ENCODE assay signal across 23 cellular contexts in the genomic region with DNA sequence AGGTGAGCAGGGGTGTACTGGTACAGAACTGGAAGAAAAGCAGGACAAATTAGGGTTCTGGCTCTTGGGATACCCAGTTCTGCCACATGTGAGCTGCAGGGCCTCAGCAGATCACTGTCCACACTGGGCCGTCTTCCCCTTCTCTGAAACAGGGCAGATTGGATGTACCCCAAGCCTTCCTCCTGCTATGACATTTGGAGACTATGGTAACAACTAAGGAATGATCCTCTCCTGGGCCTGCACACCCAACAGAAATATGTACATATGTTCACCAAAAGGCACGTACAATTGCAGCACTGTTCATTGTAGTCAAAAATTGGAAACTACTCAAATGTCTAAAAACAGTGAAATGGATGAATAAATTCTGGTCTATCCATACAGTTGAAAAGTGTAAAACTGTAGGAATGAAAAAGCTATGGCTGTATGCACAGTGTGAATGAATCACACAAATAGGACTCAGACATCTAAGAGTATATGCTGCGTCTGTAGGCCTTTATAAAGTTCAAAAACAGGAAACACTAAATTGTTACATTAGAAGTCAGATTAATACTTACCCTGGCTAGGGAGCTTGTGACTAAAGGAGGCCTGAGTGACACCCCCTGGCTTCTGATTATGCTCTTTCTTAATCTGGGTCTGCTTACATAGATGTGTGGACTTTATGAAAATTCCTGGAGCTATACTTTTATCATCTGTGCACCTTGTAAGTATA.
"Had no signal": no experiment of that assay in that cellular context is flagged by ENCODE, and none has a peak within 500 bp of the region (broad histone marks: within the 10 kb centered on the region; RNA-seq: fewer than 3 reads in every experiment).

No MANE protein-coding gene starts in this region.

- ATAC-seq: gastroesophageal sphincter, heart right ventricle, left cardiac atrium, lower lobe of right lung, right lobe of liver had no signal

- H3K27ac Mint-ChIP-seq: activated naive CD4-positive, alpha-beta T cell treated with anti-CD3 and anti-CD28 coated beads for 36 hours had no signal

- H3K4me3 ChIP-seq: gastroesophageal sphincter, heart right ventricle, lower lobe of right lung, ovary, right lobe of liver, smooth muscle cell, tibial nerve had no signal

- H3K4me1 ChIP-seq: right lobe of liver had no signal

- DNase-seq: activated CD8-positive, alpha-beta memory T cell treated with anti-CD3 and anti-CD28 coated beads for 24 hours; activated naive CD4-positive, alpha-beta T cell treated with anti-CD3 and anti-CD28 coated beads for 36 hours; amniotic stem cell; cortex of kidney; effector CD8-positive, alpha-beta T cell; heart right ventricle; left cardiac atrium; lower lobe of right lung; ovary; right lobe of liver; stimulated activated CD4-positive, alpha-beta T cell treated with anti-CD3 and anti-CD28 coated beads, Interleukin-4, amount 100 ng/mL, for 4 hours; stimulated activated CD8-positive, alpha-beta memory T cell treated with anti-CD3 and anti-CD28 coated beads, Interleukin-4, amount 100 ng/mL, for 48 hours; stimulated activated naive CD4-positive, alpha-beta T cell treated with Interleukin-2 at 50 U/mL for 16 hours; substantia nigra; SW 1271; T-helper 9 cell had no signal

- H3K36me3 Mint-ChIP-seq: brain had no signal

- H3K27me3 ChIP-seq: gastroesophageal sphincter, heart right ventricle, ovary, right lobe of liver, tibial nerve had no signal

- H3K9me3 Mint-ChIP-seq: activated naive CD4-positive, alpha-beta T cell treated with anti-CD3 and anti-CD28 coated beads for 36 hours; brain; central memory CD8-positive, alpha-beta T cell; neural crest cell had no signal

- H3K36me3 ChIP-seq: gastroesophageal sphincter, heart right ventricle, lower lobe of right lung, ovary, right lobe of liver, tibial nerve had no signal

- H3K27me3 Mint-ChIP-seq: central memory CD8-positive, alpha-beta T cell had no signal

- H3K9me3 ChIP-seq: gastroesophageal sphincter, heart right ventricle, lower lobe of right lung, ovary, right lobe of liver, tibial nerve had no signal

- H3K27ac ChIP-seq: epithelial cell of prostate, gastroesophageal sphincter, heart right ventricle, lower lobe of right lung, ovary, right lobe of liver had no signal

- H3K4me3 Mint-ChIP-seq: activated naive CD4-positive, alpha-beta T cell treated with anti-CD3 and anti-CD28 coated beads for 36 hours; brain; central memory CD8-positive, alpha-beta T cell; neural crest cell had no signal
